In genomic region chr7:80277434-80278427, GRCh38 we compare ENCODE assay signal across 1 cellular context.
TF ChIP-seq lines count a peak whose summit lies in the region.

No MANE protein-coding gene starts in this region.

TF ChIP-seq in HCT116, 20 proteins besides CTCF, POLR2A, EP300 and RAD21 (continued from another document):
- TF ChIP-seq ZBTB33 (IDR thresholded peaks at IDR 0.05; ENCODE audit: extremely low read depth, insufficient replicate concordance, low read length): no peak
- no peak for TF ChIP-seq ZNF274 (IDR thresholded peaks at IDR 0.05; ENCODE audit: low read depth, low read length)
